ENCODE assay signal across 8 cellular contexts in genomic region chr10:79779310-79779938, GRCh38. TPM values are rescaled to one million over a fixed set of nuclear protein-coding genes. Genes with fewer than 3 reads are reported as not detected.
A peak's percentile ranks its signal among the peaks of the same experiment; 100 is the strongest.
DNase-seq lines count a peak whose midpoint lies in the region; ATAC-seq and TF ChIP-seq lines count a peak whose summit lies in the region.
"Not testable (repeated sequence)": the region's sequence is repeated elsewhere in the genome, so short reads cannot be mapped to it uniquely, and the experiment has no call there.

No MANE protein-coding gene starts in this region.

- H3K27ac ChIP-seq in upper lobe of right lung = not testable (repeated sequence)

- TF ChIP-seq CTCF in GM12875 (IDR thresholded peaks at IDR 0.05; ENCODE audit: borderline replicate concordance, insufficient read depth, low read depth, low read length) (peak; percentile 54; the same call in 1 of the 2 replicates), retinal pigment epithelial cell (conservative IDR thresholded peaks at IDR 0.05; ENCODE audit: low read depth, low read length) (peak; percentile 57), upper lobe of right lung (IDR thresholded peaks at IDR 0.05) (peak; percentile 67)

- ATAC-seq in HG02759 (IDR thresholded peaks at IDR 0.05; ENCODE audit: unreplicated experiment) = peak; percentile 94
- ATAC-seq in upper lobe of right lung = peak; percentile 99

- DNase-seq in NCI-H146 (lab: John Stamatoyannopoulos, UW) = peak; percentile 32
- peak; percentile 58 for DNase-seq in activated CD4-positive, CD25-positive, alpha-beta regulatory T cell treated with anti-CD3 and anti-CD28 coated beads, Interleukin-2, amount 50 U/mL, for 72 hours
- DNase-seq in brain pericyte (ENCODE audit: low read depth, low spot score) = peak; percentile 5
- peak in 35 of 51 donors; percentile 3 to 79 (median 37) for DNase-seq in hypothalamus (lab: John Stamatoyannopoulos, UW)
- peak; percentile 22 for DNase-seq in retinal pigment epithelial cell (ENCODE audit: low read depth)
- peak; percentile 81 for DNase-seq in upper lobe of right lung

- H3K4me1 ChIP-seq in upper lobe of right lung = not testable (repeated sequence)

- not testable (repeated sequence) for H3K4me3 ChIP-seq in GM12875 (ENCODE audit: low read depth, low read length); retinal pigment epithelial cell (ENCODE audit: low read length); upper lobe of right lung

- not testable (repeated sequence) for H3K27me3 ChIP-seq in upper lobe of right lung

- intact Hi-C loops in upper lobe of right lung (cut with DNase I) = not testable (repeated sequence)

- not testable (repeated sequence) for H3K36me3 ChIP-seq in upper lobe of right lung

- H3K9me3 ChIP-seq in upper lobe of right lung = not testable (repeated sequence)

RNA-seq across cellular contexts. Expression of gene NUTM2E, which starts 47.1 kb away (rescaled TPM):
- not detected for total RNA-seq in upper lobe of right lung

Comparison
In these comparisons a context has a peak if more than half of its experiments do, and no peak if none do; other contexts are left out.
1. DNase-seq: peak in every context shown above with its lines; median percentile 81 in upper lobe of right lung; 58 in activated CD4-positive, CD25-positive, alpha-beta regulatory T cell treated with anti-CD3 and anti-CD28 coated beads, Interleukin-2, amount 50 U/mL, for 72 hours; 37 in hypothalamus; 32 in NCI-H146; 22 in retinal pigment epithelial cell; 5 in brain pericyte.